In the genomic region with DNA sequence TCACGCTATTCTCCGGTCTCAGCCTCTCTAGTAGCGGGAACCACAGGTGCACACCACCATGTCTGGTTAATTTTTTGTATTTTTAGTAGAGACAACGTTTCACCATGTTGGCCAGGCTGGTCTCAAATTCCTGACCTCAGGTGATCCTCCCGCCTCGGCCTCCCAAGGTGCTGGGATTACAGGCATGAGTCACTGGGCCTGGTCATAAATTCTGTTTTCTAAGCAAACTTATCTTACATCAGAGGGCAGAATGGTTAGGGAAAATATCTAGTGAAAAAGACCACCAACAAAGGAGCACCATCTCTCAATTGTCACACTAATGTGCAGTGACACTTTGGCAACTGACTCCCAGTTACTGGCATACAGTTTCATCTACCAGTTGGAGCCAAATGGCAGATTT, we compare ENCODE assay signal across 22 cellular contexts. TPM values are rescaled to one million over a fixed set of nuclear protein-coding genes. Genes with fewer than 3 reads are reported as not detected.
DNase-seq lines count a peak whose midpoint lies in the region; ATAC-seq, FAIRE-seq and TF ChIP-seq lines count a peak whose summit lies in the region.
"Had no signal": no experiment of that assay in that cellular context is flagged by ENCODE, and none has a peak within 500 bp of the region (broad histone marks: within the 10 kb centered on the region; RNA-seq: fewer than 3 reads in every experiment).

No MANE protein-coding gene starts in this region.

- CTCF ChIA-PET in HepG2 (lab: Yijun Ruan, JAX; ENCODE audit: low intra/inter-chr PET ratio, low total read pairs) = no interaction called here

- peaks cover 2 to 14% of the 10 kb centered on the region in 2 experiments; a peak in 4 of 5 replicates for H3K27me3 ChIP-seq in HepG2 (ENCODE audit: control insufficient read depth in 1 of 2, insufficient read depth in 2 of 2, low read length in 2 of 2)
- no peaks in the 10 kb centered on the region for H3K27me3 ChIP-seq in right lobe of liver
- H3K27me3 ChIP-seq in SU-DHL-6 (ENCODE audit: low read length) = no peaks in the 10 kb centered on the region
- no peaks in the 10 kb centered on the region for H3K27me3 ChIP-seq in lower lobe of right lung (ENCODE audit: low read depth)
- no peaks in the 10 kb centered on the region for H3K27me3 ChIP-seq in MM.1S (replicated peaks; ENCODE audit: insufficient read depth, low read length)
- H3K27me3 ChIP-seq: vagina had no signal

- no peak overlapping the region for H3K27ac Mint-ChIP-seq in progenitor cell of endocrine pancreas
- H3K27ac Mint-ChIP-seq: activated B cell treated with CpG ODN at 0.5 μM for 24 hours, memory B cell had no signal

- TF ChIP-seq RAD21 in HepG2 (CRISPR knock-in tag; IDR thresholded peaks at IDR 0.05) = no peak

- peaks cover 13% of the 10 kb centered on the region for H3K27me3 Mint-ChIP-seq in progenitor cell of endocrine pancreas
- H3K27me3 Mint-ChIP-seq: activated B cell treated with CpG ODN at 0.5 μM for 24 hours, memory B cell had no signal

- TF ChIP-seq POLR2A in HepG2 (IDR thresholded peaks at IDR 0.05; ENCODE audit: insufficient read depth in 1 of 2, low read depth in 2 of 2, low read length in 2 of 2) = no peak
- no peak for TF ChIP-seq POLR2A in right lobe of liver (IDR thresholded peaks at IDR 0.05)

- no peaks in the 10 kb centered on the region for H3K9me2 ChIP-seq in SU-DHL-6 (replicated peaks; ENCODE audit: insufficient read depth, low read length)
- H3K9me2 ChIP-seq in MM.1S (replicated peaks; ENCODE audit: insufficient read depth, low read length) = no peaks in the 10 kb centered on the region

- no peak overlapping the region for H3K4me3 Mint-ChIP-seq in progenitor cell of endocrine pancreas (ENCODE audit: low read depth)
- H3K4me3 Mint-ChIP-seq: activated B cell treated with CpG ODN at 0.5 μM for 24 hours, memory B cell had no signal

- ATAC-seq in HepG2 = no peak
- ATAC-seq in right lobe of liver = no peak
- ATAC-seq in lower lobe of right lung = no peak
- ATAC-seq: psoas muscle had no signal

- H3F3A ChIP-seq in SU-DHL-6 (ENCODE audit: insufficient read depth) (no peaks in the 10 kb centered on the region), MM.1S (ENCODE audit: insufficient read depth, low read length) (no peaks in the 10 kb centered on the region)

- peaks cover 3% of the 10 kb centered on the region for H3K9me3 Mint-ChIP-seq in progenitor cell of endocrine pancreas (ENCODE audit: low read depth)
- H3K9me3 Mint-ChIP-seq: activated B cell treated with CpG ODN at 0.5 μM for 24 hours, memory B cell had no signal

- intact Hi-C loops in HepG2 (cut with micrococcal nuclease; ENCODE audit: unreplicated experiment) (no loop called here), right lobe of liver (cut with DNase I) (no loop called here), lower lobe of right lung (cut with DNase I) (no loop called here)

- H3K4me2 ChIP-seq in HepG2 (ENCODE audit: low read depth, low read length) (no peak overlapping the region), SU-DHL-6 (ENCODE audit: low read depth, low read length, poor library complexity, severe bottlenecking) (peak overlapping the region; percentile 78), MM.1S (ENCODE audit: low read depth, low read length) (no peak overlapping the region)

- H3K9me3 ChIP-seq in HepG2 (ENCODE audit: low read length) (no peaks in the 10 kb centered on the region), right lobe of liver (no peaks in the 10 kb centered on the region), SU-DHL-6 (ENCODE audit: insufficient read depth, low read length) (no peaks in the 10 kb centered on the region), lower lobe of right lung (no peaks in the 10 kb centered on the region), MM.1S (replicated peaks; ENCODE audit: insufficient read depth, low read length) (no peaks in the 10 kb centered on the region)
- H3K9me3 ChIP-seq: HAP-1, vagina had no signal

- H4K20me1 ChIP-seq in HepG2 (ENCODE audit: insufficient read depth, low read length) (no peaks in the 10 kb centered on the region), SU-DHL-6 (ENCODE audit: low read depth, low read length) (no peaks in the 10 kb centered on the region), MM.1S (ENCODE audit: insufficient read depth, low read length) (no peaks in the 10 kb centered on the region)

- H3K9ac ChIP-seq in HepG2 (ENCODE audit: insufficient read depth, low read depth, low read length) (no peak overlapping the region), SU-DHL-6 (ENCODE audit: low read length) (no peak overlapping the region), MM.1S (ENCODE audit: low read length) (no peak overlapping the region)

- no peak for TF ChIP-seq EP300 in HepG2 (IDR thresholded peaks at IDR 0.05; ENCODE audit: low read depth in 2 of 2, low read length in 2 of 2)
- TF ChIP-seq EP300 in HepG2 (CRISPR knock-in tag; IDR thresholded peaks at IDR 0.05; ENCODE audit: borderline replicate concordance) = no peak

- H3K36me3 ChIP-seq in HepG2 (replicated peaks in 1 of 2; ENCODE audit: control insufficient read depth in 1 of 2, insufficient read depth in 2 of 2, low read length in 2 of 2) (no peaks in the 10 kb centered on the region), right lobe of liver (peaks cover 0 to 4% (median 0%) of the 10 kb centered on the region in 4 donors), SU-DHL-6 (ENCODE audit: low read length) (no peaks in the 10 kb centered on the region), lower lobe of right lung (no peaks in the 10 kb centered on the region), MM.1S (replicated peaks; ENCODE audit: insufficient read depth, low read length) (no peaks in the 10 kb centered on the region)
- H3K36me3 ChIP-seq: HAP-1, vagina had no signal

- H3K79me2 ChIP-seq in HepG2 (ENCODE audit: insufficient read depth, low read length) = no peaks in the 10 kb centered on the region
- 0 out of 2 replicates have a peak, but pooled peaks cover 5% of the 10 kb centered on the region for H3K79me2 ChIP-seq in SU-DHL-6 (ENCODE audit: insufficient read depth, low read length)
- no peaks in the 10 kb centered on the region for H3K79me2 ChIP-seq in MM.1S (ENCODE audit: low read length)

- TF ChIP-seq CTCF in HepG2 (CRISPR knock-in tag; IDR thresholded peaks at IDR 0.05) (no peak), right lobe of liver (IDR thresholded peaks at IDR 0.05) (no peak), SU-DHL-6 (IDR thresholded peaks at IDR 0.05; ENCODE audit: insufficient read depth, low read length, poor library complexity, severe bottlenecking) (no peak), lower lobe of right lung (IDR thresholded peaks at IDR 0.05) (no peak), progenitor cell of endocrine pancreas (IDR thresholded peaks at IDR 0.05; ENCODE audit: unreplicated experiment) (no peak), MM.1S (IDR thresholded peaks at IDR 0.05; ENCODE audit: low read length) (no peak)

- no peak for DNase-seq in HepG2 (ENCODE audit: low spot score)
- DNase-seq in right lobe of liver = no peak
- DNase-seq in lower lobe of right lung = no peak
- no peak for DNase-seq in progenitor cell of endocrine pancreas (ENCODE audit: low spot score, unreplicated experiment)
- no peak for DNase-seq in HT-29 (ENCODE audit: low spot score)
- no peak for DNase-seq in MM.1S
- DNase-seq: activated B cell treated with CpG ODN at 0.5 μM for 24 hours; activated CD4-positive, alpha-beta T cell treated with anti-CD3 and anti-CD28 coated beads, Interleukin-2, amount 50 U/mL, for 48 hours; aorta; EL; NCI-H1092 treated with DMSO at 0.1 percent for 48 hours; NCI-H187 treated with DMSO at 0.1 percent for 48 hours; NCI-H526 treated with DMSO at 0.1 percent for 48 hours; psoas muscle; RPMI8226; substantia nigra had no signal

- 26% methylated on average over 6 of the region's 6 CpGs for WGBS in HepG2 (ENCODE audit: low lambda C conversion rate)
- 90% methylated on average over 6 of the region's 6 CpGs for WGBS in right lobe of liver (ENCODE audit: insufficient coverage, low coverage, low lambda C conversion rate, missing lambda C conversion rate)

- POLR2A ChIA-PET in HepG2 (lab: Yijun Ruan, JAX) = no interaction called here

- H3K27ac ChIP-seq in HepG2 (ENCODE audit: extremely low read length, insufficient read depth, low read length) = no peak overlapping the region
- no peak overlapping the region for H3K27ac ChIP-seq in right lobe of liver
- H3K27ac ChIP-seq in SU-DHL-6 (ENCODE audit: low read depth, low read length) = peak overlapping the region; percentile 39; the same call in 1 of the 2 replicates
- H3K27ac ChIP-seq in lower lobe of right lung = peak overlapping the region; percentile 8
- no peak overlapping the region for H3K27ac ChIP-seq in MM.1S (ENCODE audit: low read length)
- H3K27ac ChIP-seq: HL-60, psoas muscle, vagina had no signal

- in situ Hi-C loops in HepG2 (cut with HindIII; ENCODE audit: extremely low pct_ligation_motif_present, low pct_unique_long_range_greater_than_20kb) = no loop called here

- H3K4me3 ChIP-seq in HepG2 (replicated peaks in 1 of 3; ENCODE audit: insufficient read depth in 1 of 3, low read depth in 2 of 3, low read length in 3 of 3) (no peak overlapping the region), right lobe of liver (no peak overlapping the region), SU-DHL-6 (ENCODE audit: insufficient read depth, low read length, poor library complexity, severe bottlenecking) (no peak overlapping the region), lower lobe of right lung (peak overlapping the region; percentile 86), MM.1S (ENCODE audit: low read length) (no peak overlapping the region)
- H3K4me3 ChIP-seq: HAP-1 had no signal

- H3K4me1 ChIP-seq in HepG2 (ENCODE audit: insufficient read depth, low read length) (0 out of 2 replicates have a peak, but pooled peaks cover 6% of the 10 kb centered on the region), right lobe of liver (peaks cover 0 to 9% (median 0%) of the 10 kb centered on the region in 4 donors), lower lobe of right lung (peaks cover 7% of the 10 kb centered on the region), MM.1S (ENCODE audit: low read length) (no peaks in the 10 kb centered on the region; the same call in 1 of the 2 replicates)
- H3K4me1 ChIP-seq: HAP-1, psoas muscle had no signal

- BruUV-seq in HepG2 (replicated peaks; lab: Mats Ljungman, UMichigan) = no TSS peak

- no peak overlapping the region for H2AFZ ChIP-seq in HepG2 (ENCODE audit: low read length)
- peak overlapping the region; percentile 12 for H2AFZ ChIP-seq in SU-DHL-6 (ENCODE audit: low read depth, low read length, severe bottlenecking)
- no peak overlapping the region for H2AFZ ChIP-seq in MM.1S (ENCODE audit: low read length)

- peaks cover 14% of the 10 kb centered on the region for H3K36me3 Mint-ChIP-seq in progenitor cell of endocrine pancreas (ENCODE audit: insufficient read depth)
- H3K36me3 Mint-ChIP-seq: memory B cell had no signal

- peaks cover 12% of the 10 kb centered on the region for H3K4me1 Mint-ChIP-seq in progenitor cell of endocrine pancreas (ENCODE audit: low read depth)

- no peak for FAIRE-seq in HepG2 (lab: Jason Lieb, UNC)
- FAIRE-seq: endometrium had no signal

RNA-seq across cellular contexts. Expression of a gene that starts 2.8 kb away (rescaled TPM):
- total RNA-seq in HepG2 (2016; rRNA removed; fragmentation: Illumina TruSeq; extraction: Trizol) (not detected in 2 replicates), right lobe of liver (10 to 100 TPM; 34.6 to 91.6 (median 50.0) TPM), lower lobe of right lung (224 TPM), progenitor cell of endocrine pancreas (28.0 and 32.1 TPM in 2 replicates)
- total RNA-seq in HepG2 (2016; cell fraction: cytosol; rRNA removed; fragmentation: Illumina TruSeq; extraction: Trizol; ENCODE audit: low read depth) = not detected in 2 replicates
- total RNA-seq in HepG2 (2016; cell fraction: insoluble cytoplasmic fraction; rRNA removed; fragmentation: Illumina TruSeq; extraction: Trizol) = not detected in 2 replicates
- not detected in 2 replicates for total RNA-seq in HepG2 (2016; cell fraction: membrane; rRNA removed; fragmentation: Illumina TruSeq; extraction: Trizol)
- not detected in 2 replicates for total RNA-seq in HepG2 (2016; cell fraction: nucleus; rRNA removed; fragmentation: Illumina TruSeq; extraction: Trizol)
- polyA plus RNA-seq in HepG2 (2011; rRNA removed) = 0.13 TPM in 1 of 2 replicates, not detected in the other
- 0.05 TPM in 2 replicates for polyA plus RNA-seq in HepG2 (2011; cell fraction: cytosol; rRNA removed)
- polyA plus RNA-seq in HepG2 (2011; cell fraction: nucleus; rRNA removed) = 0.02 TPM in 1 of 2 replicates, not detected in the other
- polyA plus RNA-seq in HepG2 (2012) = 0.15 and 0.16 TPM in 2 replicates
- not detected in 2 replicates for polyA plus RNA-seq in HepG2 (2016; cell fraction: cytosol; fragmentation: Illumina TruSeq; extraction: Trizol; ENCODE audit: low read depth)
- not detected in 2 replicates for polyA plus RNA-seq in HepG2 (2016; cell fraction: insoluble cytoplasmic fraction; fragmentation: Illumina TruSeq; extraction: Trizol; ENCODE audit: low read depth)
- not detected in 2 replicates for polyA plus RNA-seq in HepG2 (2016; cell fraction: membrane; fragmentation: Illumina TruSeq; extraction: Trizol; ENCODE audit: low read depth)
- polyA plus RNA-seq in HepG2 (2016; cell fraction: nucleus; fragmentation: Illumina TruSeq; extraction: Trizol; ENCODE audit: insufficient read depth, low read depth) = not detected in 2 replicates
- polyA minus RNA-seq in HepG2 (2011; rRNA and poly(A)+ RNA removed; ENCODE audit: low replicate concordance) = 0.76 and 42.1 TPM in 2 replicates
- polyA minus RNA-seq in HepG2 (2011; cell fraction: cytosol; rRNA and poly(A)+ RNA removed) = 0.18 and 1.4 TPM in 2 replicates
- under 0.01 and 0.13 TPM in 2 replicates for polyA minus RNA-seq in HepG2 (2011; cell fraction: nucleus; rRNA and poly(A)+ RNA removed)
- 0.34 TPM in 1 of 2 replicates, not detected in the other for total RNA-seq in HT-29 (2014; rRNA removed; shearing (Covaris generic))

Comparison
In these comparisons a context has a peak if more than half of its experiments do, and no peak if none do; other contexts are left out.
1. RNA of a gene that starts 2.8 kb away (total RNA-seq): 224 TPM in lower lobe of right lung (single experiment), 34.6 to 91.6 TPM in right lobe of liver and 28.0 to 32.1 TPM in progenitor cell of endocrine pancreas; not detected in HepG2 and 0.34 TPM in HT-29; every median in the first group is over 10 times any median in the second.
2. H3K27ac ChIP-seq: peak in SU-DHL-6 (single experiment) and lower lobe of right lung (single experiment); none in HepG2 (single experiment), right lobe of liver (0 of 3) and MM.1S (single experiment).